28 cellular contexts compared by ENCODE assay signal in the genomic region with DNA sequence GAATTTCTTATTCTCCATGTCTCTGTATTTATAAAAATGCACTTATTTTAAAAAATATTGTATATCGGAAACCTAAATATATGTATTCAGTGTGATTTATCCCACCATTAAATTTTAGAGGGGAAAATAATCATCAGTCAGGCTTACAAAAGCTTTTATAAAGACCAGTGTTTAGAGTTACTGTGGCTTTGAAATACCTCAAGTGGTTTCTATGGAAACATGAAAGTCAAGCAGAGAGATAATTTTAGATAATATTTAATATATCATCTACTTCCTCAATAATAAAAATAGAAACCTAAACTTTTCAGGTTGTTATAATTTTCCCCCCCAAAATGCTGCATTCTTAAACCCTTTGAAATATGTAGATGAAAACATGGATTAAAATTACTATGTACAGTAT.
"Had no signal": no experiment of that assay in that cellular context is flagged by ENCODE, and none has a peak within 500 bp of the region (broad histone marks: within the 10 kb centered on the region; RNA-seq: fewer than 3 reads in every experiment).

No MANE protein-coding gene starts in this region.

- ATAC-seq: activated CD8-positive, alpha-beta memory T cell treated with anti-CD3 and anti-CD28 coated beads, Interleukin-2, amount 10 ng/mL, durations not matched to agents 7 days and 5 days; activated T-cell treated with anti-CD3 and anti-CD28 coated beads, Interleukin-2, amount 50 U/mL, for 72 hours; activated T-helper 17 cell treated with anti-CD3 and anti-CD28 coated beads, Interleukin-2, amount 50 U/mL, for 72 hours; WTC11 had no signal

- DNase-seq: activated CD4-positive, alpha-beta memory T cell treated with anti-CD3 and anti-CD28 coated beads, Interleukin-2, amount 10 ng/mL, durations not matched to agents 7 days and 5 days; activated CD4-positive, alpha-beta T cell treated with anti-CD3 and anti-CD28 coated beads for 4 hours; activated CD4-positive, CD25-positive, alpha-beta regulatory T cell treated with anti-CD3 and anti-CD28 coated beads, Interleukin-2, amount 50 U/mL, for 72 hours; activated CD8-positive, alpha-beta memory T cell treated with anti-CD3 and anti-CD28 coated beads for 24 hours; activated CD8-positive, alpha-beta memory T cell treated with anti-CD3 and anti-CD28 coated beads, Interleukin-2, amount 10 ng/mL, durations not matched to agents 7 days and 5 days; activated effector memory CD4-positive, alpha-beta T cell treated with anti-CD3 and anti-CD28 coated beads, Interleukin-2, amount 50 U/mL, for 16 hours; activated naive CD4-positive, alpha-beta T cell; activated naive CD4-positive, alpha-beta T cell treated with anti-CD3 and anti-CD28 coated beads, Interleukin-2, amount 50 U/mL, for 16 hours; activated naive CD8-positive, alpha-beta T cell treated with anti-CD3 and anti-CD28 coated beads for 36 hours; activated T-cell treated with anti-CD3 and anti-CD28 coated beads, Interleukin-2, amount 50 U/mL, for 1 hour; activated T-cell treated with anti-CD3 and anti-CD28 coated beads, Interleukin-2, amount 50 U/mL, for 72 hours; amniotic stem cell; aorta; brain microvascular endothelial cell; central memory CD4-positive, alpha-beta T cell; NCI-H1105; NCI-H1436; NCI-H1694; NCI-H1930; NCI-H2081 treated with DMSO at 0.1 percent for 48 hours; NCI-H2171; NCI-H510A; NCI-H526; NCI-H748 treated with DMSO at 0.1 percent for 48 hours; NK-92 treated with Interleukin-12 subunit alpha and Interleukin-12 subunit beta, amount 100 ng/mL, for 24 hours; Right ventricle myocardium superior had no signal
